In genomic region chr22:45254789-45255261, GRCh38 we compare ENCODE assay signal across 1 cellular context.
A peak's percentile ranks its signal among the peaks of the same experiment; 100 is the strongest.
TF ChIP-seq lines count a peak whose summit lies in the region.

No MANE protein-coding gene starts in this region.

TF ChIP-seq in GM12878, 131 proteins besides CTCF, POLR2A, EP300 and RAD21 (continued from another document):
- TF ChIP-seq RELB (IDR thresholded peaks at IDR 0.05; ENCODE audit: low read depth) (peak; percentile 86), BHLHE40 (IDR thresholded peaks at IDR 0.05; ENCODE audit: borderline replicate concordance in 1 of 2, low read depth in 2 of 2, low read length in 1 of 2) (peak in 1 of 2 experiments; percentile 32; a peak in 1 of 4 replicates), ZBTB33 (IDR thresholded peaks at IDR 0.05) (no peak), CHD2 (IDR thresholded peaks at IDR 0.05; ENCODE audit: borderline replicate concordance, low read depth, low read length) (peak; percentile 20; the same call in 1 of the 2 replicates), YBX1 (IDR thresholded peaks at IDR 0.05) (no peak), RAD51 (IDR thresholded peaks at IDR 0.05) (no peak), MXI1 (IDR thresholded peaks at IDR 0.05; ENCODE audit: low read depth, low read length) (0 out of 2 replicates have a peak, but pooled peaks have one; percentile 42), ATF2 (IDR thresholded peaks at IDR 0.05; ENCODE audit: low read length) (peak; percentile 64; the same call in 1 of the 2 replicates), POLR2AphosphoS5 (IDR thresholded peaks at IDR 0.05; ENCODE audit: low read length) (no peak), EGR1 (IDR thresholded peaks at IDR 0.05; ENCODE audit: borderline replicate concordance in 1 of 2, low read depth in 2 of 2, low read length in 2 of 2) (no peak), SP1 (IDR thresholded peaks at IDR 0.05; ENCODE audit: low read depth, low read length) (no peak)
